9 cellular contexts compared by ENCODE assay signal in genomic region chr22:48574776-48575566, GRCh38.
A peak's percentile ranks its signal among the peaks of the same experiment; 100 is the strongest.
DNase-seq lines count a peak whose midpoint lies in the region; ATAC-seq and TF ChIP-seq lines count a peak whose summit lies in the region.
"Had no signal": no experiment of that assay in that cellular context is flagged by ENCODE, and none has a peak within 500 bp of the region (broad histone marks: within the 10 kb centered on the region; RNA-seq: fewer than 3 reads in every experiment).

No MANE protein-coding gene starts in this region.

- H3K27ac ChIP-seq in PC-9 = no peak overlapping the region
- H3K27ac ChIP-seq: neutrophil had no signal

- CTCF ChIA-PET in PC-9 (lab: Charles Lee) = no interaction called here

- no peaks in the 10 kb centered on the region for H3K4me1 ChIP-seq in PC-9 (replicated peaks; ENCODE audit: insufficient read depth)

- BruUV-seq in PC-9 (replicated peaks; lab: Mats Ljungman, UMichigan) = no TSS peak

- peaks cover 0 to 2% of the 10 kb centered on the region in 2 donors for H3K4me1 Mint-ChIP-seq in effector memory CD8-positive, alpha-beta T cell (ENCODE audit: low read depth in 2 of 2)
- peaks cover 16% of the 10 kb centered on the region for H3K4me1 Mint-ChIP-seq in nephron progenitor cell

- H3K27me3 Mint-ChIP-seq in effector memory CD8-positive, alpha-beta T cell = peaks cover 35 to 54% of the 10 kb centered on the region in 2 donors
- H3K27me3 Mint-ChIP-seq in nephron progenitor cell (ENCODE audit: low read depth, poor library complexity) = peaks cover 33% of the 10 kb centered on the region

- no peaks in the 10 kb centered on the region for H4K20me1 ChIP-seq in PC-9 (ENCODE audit: insufficient read depth)

- H3K27ac Mint-ChIP-seq in effector memory CD8-positive, alpha-beta T cell = no peak overlapping the region
- H3K27ac Mint-ChIP-seq in nephron progenitor cell = no peak overlapping the region

- H3K27me3 ChIP-seq in PC-9 (ENCODE audit: insufficient read depth, low read depth) = peaks cover 42% of the 10 kb centered on the region

- DNase-seq in NCI-H2227 (lab: John Stamatoyannopoulos, UW; ENCODE audit: unreplicated experiment) (peak; percentile 16), NCI-H2227 treated with DMSO at 0.1 percent for 48 hours (lab: John Stamatoyannopoulos, UW) (no peak), NCI-H446 (lab: John Stamatoyannopoulos, UW) (peak; percentile 21 to 72), nephron progenitor cell (peak; percentile 86), PC-9 (no peak)
- no peak for DNase-seq in effector memory CD8-positive, alpha-beta T cell

- H3F3A ChIP-seq in PC-9 (ENCODE audit: insufficient read depth, low read depth) = no peaks in the 10 kb centered on the region

- H3K9me3 Mint-ChIP-seq in effector memory CD8-positive, alpha-beta T cell = peaks cover 8 to 9% of the 10 kb centered on the region in 2 donors
- H3K9me3 Mint-ChIP-seq in nephron progenitor cell = peaks cover 26% of the 10 kb centered on the region

- intact Hi-C loops in PC-9 (cut with micrococcal nuclease; ENCODE audit: unreplicated experiment) = no loop called here

- no peaks in the 10 kb centered on the region for H3K9me3 ChIP-seq in PC-9 (ENCODE audit: insufficient read depth, low read depth)
- H3K9me3 ChIP-seq: neutrophil had no signal

- peaks cover 3% of the 10 kb centered on the region for H3K36me3 Mint-ChIP-seq in effector memory CD8-positive, alpha-beta T cell (ENCODE audit: insufficient read depth)
- peaks cover 14% of the 10 kb centered on the region for H3K36me3 Mint-ChIP-seq in nephron progenitor cell (ENCODE audit: low read depth)

- H3K4me2 ChIP-seq in PC-9 = no peak overlapping the region

- TF ChIP-seq CTCF in nephron progenitor cell (IDR thresholded peaks at IDR 0.05) = peak; percentile 46
- no peak for TF ChIP-seq CTCF in PC-9 (conservative IDR thresholded peaks at IDR 0.05)

- H2AFZ ChIP-seq in PC-9 = no peak overlapping the region

- POLR2A ChIA-PET in PC-9 (lab: Charles Lee; ENCODE audit: unreplicated experiment) = no interaction called here

- peak overlapping the region; percentile 57 to 62 for H3K4me3 Mint-ChIP-seq in effector memory CD8-positive, alpha-beta T cell
- peak overlapping the region; percentile 80 for H3K4me3 Mint-ChIP-seq in nephron progenitor cell

- H3K4me3 ChIP-seq in PC-9 = no peak overlapping the region

- H3K9me2 ChIP-seq in PC-9 (ENCODE audit: insufficient read depth) = no peaks in the 10 kb centered on the region

- H3K79me2 ChIP-seq in PC-9 (ENCODE audit: low read depth) = no peaks in the 10 kb centered on the region

- H3K36me3 ChIP-seq in PC-9 (ENCODE audit: low read depth) = no peaks in the 10 kb centered on the region
- H3K36me3 ChIP-seq: neutrophil had no signal

- ATAC-seq in effector memory CD8-positive, alpha-beta T cell (replicated peaks) = no peak
- ATAC-seq in GM21367 (IDR thresholded peaks at IDR 0.05; ENCODE audit: unreplicated experiment) (no peak), HG02642 (IDR thresholded peaks at IDR 0.05; ENCODE audit: poor library complexity, unreplicated experiment) (no peak)

Comparison
In these comparisons a context has a peak if more than half of its experiments do, and no peak if none do; other contexts are left out.
1. DNase-seq: peak in NCI-H2227 (single experiment), NCI-H446 (2 of 2) and nephron progenitor cell (single experiment); none in NCI-H2227 treated with DMSO at 0.1 percent for 48 hours (single experiment), effector memory CD8-positive, alpha-beta T cell (0 of 3) and PC-9 (0 of 2).